ENCODE assay signal across 32 cellular contexts in genomic region chr16:1877804-1878203, GRCh38. TPM values are rescaled to one million over a fixed set of nuclear protein-coding genes. Genes with fewer than 3 reads are reported as not detected.
DNase-seq lines count a peak whose midpoint lies in the region; ATAC-seq and TF ChIP-seq lines count a peak whose summit lies in the region.
"Had no signal": no experiment of that assay in that cellular context is flagged by ENCODE, and none has a peak within 500 bp of the region (broad histone marks: within the 10 kb centered on the region; RNA-seq: fewer than 3 reads in every experiment).

No MANE protein-coding gene starts in this region.

- no peaks in the 10 kb centered on the region for H3K9me3 ChIP-seq in colonic mucosa
- H3K9me3 ChIP-seq: left ventricle myocardium inferior, upper lobe of left lung had no signal

- CTCF ChIA-PET in WTC11 (lab: Charles Lee) = interaction anchor here (2.1 kb wide), 1 partner anchor 46 kb away, joined by 6 read pairs; no protein-coding TSS in a partner anchor

- peaks cover 27% of the 10 kb centered on the region for H3K27me3 Mint-ChIP-seq in WTC11 (ENCODE audit: low read depth)

- intact Hi-C loops in colonic mucosa (cut with DNase I) = no loop called here

- ATAC-seq in HG03565 (IDR thresholded peaks at IDR 0.05; ENCODE audit: unreplicated experiment) = no peak
- ATAC-seq in WTC11 = no peak
- ATAC-seq: activated CD8-positive, alpha-beta T cell treated with anti-CD3 and anti-CD28 coated beads for 36 hours; right cardiac atrium; stimulated activated effector memory CD8-positive, alpha-beta T cell treated with anti-CD3 and anti-CD28 coated beads, Interleukin-12 subunit alpha, Interleukin-12 subunit beta, amount 100 ng/mL, for 72 hours had no signal

- H3K36me3 Mint-ChIP-seq in WTC11 = no peaks in the 10 kb centered on the region
- H3K36me3 Mint-ChIP-seq: activated naive CD8-positive, alpha-beta T cell treated with anti-CD3 and anti-CD28 coated beads, Interleukin-2, amount 10 ng/mL, durations not matched to agents 7 days and 5 days; immature natural killer cell; stimulated activated effector memory CD8-positive, alpha-beta T cell treated with anti-CD3 and anti-CD28 coated beads, Interleukin-12 subunit alpha, Interleukin-12 subunit beta, amount 100 ng/mL, for 72 hours had no signal

- no peaks in the 10 kb centered on the region for H3K27me3 ChIP-seq in colonic mucosa
- H3K27me3 ChIP-seq: upper lobe of left lung had no signal

- POLR2A ChIA-PET in WTC11 (lab: Charles Lee) = no interaction called here

- no peaks in the 10 kb centered on the region for H3K4me1 ChIP-seq in colonic mucosa
- H3K4me1 ChIP-seq: left ventricle myocardium inferior had no signal

- no peaks in the 10 kb centered on the region for H3K9me3 Mint-ChIP-seq in WTC11
- H3K9me3 Mint-ChIP-seq: activated CD8-positive, alpha-beta T cell treated with anti-CD3 and anti-CD28 coated beads for 36 hours; activated naive CD8-positive, alpha-beta T cell treated with anti-CD3 and anti-CD28 coated beads, Interleukin-2, amount 10 ng/mL, durations not matched to agents 7 days and 5 days; activated T-helper 2 cell treated with anti-CD3 and anti-CD28 coated beads, Interferon-gamma antibody, Interleukin-2, Interleukin-4, amounts not matched to agents 10 μg/mL and 5 μg/mL and 100 μg/mL, durations not matched to agents 14 hours and 24 hours and 36 hours; immature natural killer cell; stimulated activated effector memory CD8-positive, alpha-beta T cell treated with anti-CD3 and anti-CD28 coated beads, Interleukin-12 subunit alpha, Interleukin-12 subunit beta, amount 100 ng/mL, for 72 hours had no signal

- DNase-seq in activated effector memory CD4-positive, alpha-beta T cell treated with anti-CD3 and anti-CD28 coated beads, Interleukin-2, amount 50 U/mL, for 16 hours = peak; percentile 30
- DNase-seq in activated effector memory CD4-positive, alpha-beta T cell treated with Interleukin-2 at 50 U/mL for 16 hours = no peak
- DNase-seq in NCI-H2029 treated with DMSO at 0.1 percent for 48 hours (lab: John Stamatoyannopoulos, UW) (peak; percentile 45), colonic mucosa (peak; percentile 57), dedifferentiated amniotic fluid mesenchymal stem cell (ENCODE audit: extremely low spot score) (no peak), WTC11 (ENCODE audit: low spot score) (no peak)
- DNase-seq: activated CD8-positive, alpha-beta T cell treated with anti-CD3 and anti-CD28 coated beads for 36 hours; activated naive CD8-positive, alpha-beta T cell treated with anti-CD3 and anti-CD28 coated beads, Interleukin-2, amount 10 ng/mL, durations not matched to agents 7 days and 5 days; Calu3; central memory CD4-positive, alpha-beta T cell; dermis blood vessel endothelial cell; HCEC 1CT; immature natural killer cell; KG1; left ventricle myocardium inferior; mesendoderm; MM.1S; NCI-H1930; NCI-H510A treated with DMSO at 0.1 percent for 48 hours; posterior cingulate gyrus; right cardiac atrium; RPMI8226; stimulated activated CD4-positive, alpha-beta T cell treated with anti-CD3 and anti-CD28 coated beads, Interleukin-4, amount 100 ng/mL, for 24 hours; substantia nigra; upper lobe of left lung had no signal

- no peak overlapping the region for H3K4me3 Mint-ChIP-seq in WTC11
- H3K4me3 Mint-ChIP-seq: activated CD8-positive, alpha-beta T cell treated with anti-CD3 and anti-CD28 coated beads for 36 hours; activated naive CD8-positive, alpha-beta T cell treated with anti-CD3 and anti-CD28 coated beads, Interleukin-2, amount 10 ng/mL, durations not matched to agents 7 days and 5 days; immature natural killer cell; stimulated activated effector memory CD8-positive, alpha-beta T cell treated with anti-CD3 and anti-CD28 coated beads, Interleukin-12 subunit alpha, Interleukin-12 subunit beta, amount 100 ng/mL, for 72 hours had no signal

- TF ChIP-seq CTCF in colonic mucosa (IDR thresholded peaks at IDR 0.05) = no peak
- no peak for TF ChIP-seq CTCF in WTC11 (IDR thresholded peaks at IDR 0.05)

- no peak overlapping the region for H3K27ac ChIP-seq in colonic mucosa
- H3K27ac ChIP-seq: C4-2B, left ventricle myocardium inferior, upper lobe of left lung had no signal

- no peak overlapping the region for H3K4me3 ChIP-seq in colonic mucosa
- H3K4me3 ChIP-seq: left ventricle myocardium inferior, upper lobe of left lung had no signal

- H3K9ac ChIP-seq in colonic mucosa (ENCODE audit: low read depth in 2 of 2, low read length in 2 of 2) = no peak overlapping the region

- no peak overlapping the region for H3K27ac Mint-ChIP-seq in WTC11
- H3K27ac Mint-ChIP-seq: activated CD8-positive, alpha-beta T cell treated with anti-CD3 and anti-CD28 coated beads for 36 hours; activated naive CD8-positive, alpha-beta T cell treated with anti-CD3 and anti-CD28 coated beads, Interleukin-2, amount 10 ng/mL, durations not matched to agents 7 days and 5 days; activated T-helper 2 cell treated with anti-CD3 and anti-CD28 coated beads, Interferon-gamma antibody, Interleukin-2, Interleukin-4, amounts not matched to agents 10 μg/mL and 5 μg/mL and 100 μg/mL, durations not matched to agents 14 hours and 24 hours and 36 hours; immature natural killer cell; stimulated activated effector memory CD8-positive, alpha-beta T cell treated with anti-CD3 and anti-CD28 coated beads, Interleukin-12 subunit alpha, Interleukin-12 subunit beta, amount 100 ng/mL, for 72 hours had no signal

- no peaks in the 10 kb centered on the region for H3K36me3 ChIP-seq in colonic mucosa
- H3K36me3 ChIP-seq: left ventricle myocardium inferior, upper lobe of left lung had no signal

- no peaks in the 10 kb centered on the region for H3K4me1 Mint-ChIP-seq in WTC11
- H3K4me1 Mint-ChIP-seq: activated naive CD8-positive, alpha-beta T cell treated with anti-CD3 and anti-CD28 coated beads, Interleukin-2, amount 10 ng/mL, durations not matched to agents 7 days and 5 days; immature natural killer cell; stimulated activated effector memory CD8-positive, alpha-beta T cell treated with anti-CD3 and anti-CD28 coated beads, Interleukin-12 subunit alpha, Interleukin-12 subunit beta, amount 100 ng/mL, for 72 hours had no signal

TF ChIP-seq in WTC11, 78 proteins besides CTCF, POLR2A, EP300 and RAD21:
- TF ChIP-seq ELF4 (CRISPR knock-in tag; IDR thresholded peaks at IDR 0.05; ENCODE audit: low read depth) (no peak), EMX1 (CRISPR knock-in tag; IDR thresholded peaks at IDR 0.05) (no peak), ETV6 (CRISPR knock-in tag; IDR thresholded peaks at IDR 0.05) (no peak), ATF1 (CRISPR knock-in tag; IDR thresholded peaks at IDR 0.05) (no peak), ZNF671 (CRISPR knock-in tag; IDR thresholded peaks at IDR 0.05) (no peak), E2F5 (CRISPR knock-in tag; IDR thresholded peaks at IDR 0.05) (no peak), CREB1 (CRISPR knock-in tag; IDR thresholded peaks at IDR 0.05) (no peak), PRRX2 (CRISPR knock-in tag; IDR thresholded peaks at IDR 0.05) (no peak), GTF2I (CRISPR knock-in tag; conservative IDR thresholded peaks at IDR 0.05) (no peak), ESRRA (CRISPR knock-in tag; IDR thresholded peaks at IDR 0.05; ENCODE audit: borderline replicate concordance) (no peak), ATF3 (CRISPR knock-in tag; conservative IDR thresholded peaks at IDR 0.05) (no peak), SOX15 (CRISPR knock-in tag; IDR thresholded peaks at IDR 0.05) (no peak), ZNF121 (CRISPR knock-in tag; IDR thresholded peaks at IDR 0.05) (no peak)
TF ChIP-seq in WTC11: peak in this region for 0.

RNA-seq across cellular contexts. Expression of gene MEIOB, which starts 5.8 kb away (rescaled TPM):
- under 1 TPM in 1 of 2 donors, not detected in 1; 0.27 TPM for total RNA-seq in colonic mucosa
- total RNA-seq in WTC11 (2021) = 1.4 to 3.9 TPM (median 3.3 TPM) in 3 replicates
- total RNA-seq: activated naive CD8-positive, alpha-beta T cell treated with anti-CD3 and anti-CD28 coated beads, Interleukin-2, amount 10 ng/mL, durations not matched to agents 7 days and 5 days; activated T-helper 2 cell treated with anti-CD3 and anti-CD28 coated beads, Interferon-gamma antibody, Interleukin-2, Interleukin-4, amounts not matched to agents 10 μg/mL and 5 μg/mL and 100 μg/mL, durations not matched to agents 14 hours and 24 hours and 36 hours; Calu3; dermis blood vessel endothelial cell; left ventricle myocardium inferior; right cardiac atrium; T-helper 1 cell treated with Interleukin-12 subunit alpha and Interleukin-12 subunit beta and Interleukin-4 antibody, amounts not matched to agents 30 ng/mL and 1 ng/mL, for 36 hours had no signal

RNA-seq across cellular contexts. Expression of gene HS3ST6, which starts 40.4 kb away (rescaled TPM):
- under 1 TPM; 0.59 to 0.82 TPM for total RNA-seq in colonic mucosa
- 0.41 to 1.0 TPM (median 0.50 TPM) in 3 replicates for total RNA-seq in WTC11 (2021)
- total RNA-seq: activated CD8-positive, alpha-beta T cell treated with anti-CD3 and anti-CD28 coated beads for 36 hours; activated naive CD8-positive, alpha-beta T cell treated with anti-CD3 and anti-CD28 coated beads, Interleukin-2, amount 10 ng/mL, durations not matched to agents 7 days and 5 days; activated T-helper 2 cell treated with anti-CD3 and anti-CD28 coated beads, Interferon-gamma antibody, Interleukin-2, Interleukin-4, amounts not matched to agents 10 μg/mL and 5 μg/mL and 100 μg/mL, durations not matched to agents 14 hours and 24 hours and 36 hours; astrocyte; Calu3; dermis blood vessel endothelial cell; frontal cortex; left ventricle myocardium inferior; right cardiac atrium; T-helper 1 cell treated with Interleukin-12 subunit alpha and Interleukin-12 subunit beta and Interleukin-4 antibody, amounts not matched to agents 30 ng/mL and 1 ng/mL, for 36 hours had no signal

RNA-seq across cellular contexts. Expression of gene FAHD1, which starts 50.8 kb away (rescaled TPM):
- total RNA-seq in colonic mucosa (10 to 100 TPM; 55.5 to 73.9 TPM), WTC11 (2021) (14.3 to 19.5 TPM (median 19.4 TPM) in 3 replicates)

RNA-seq across cellular contexts. Expression of gene HAGH, which starts 51.2 kb away (rescaled TPM):
- total RNA-seq in colonic mucosa = 10 to 100 TPM; 61.9 to 64.7 TPM
- 36.0 to 43.1 TPM (median 38.2 TPM) in 3 replicates for total RNA-seq in WTC11 (2021)

Comparison
In these comparisons a context has a peak if more than half of its experiments do, and no peak if none do; other contexts are left out.
1. DNase-seq: peak in activated effector memory CD4-positive, alpha-beta T cell treated with anti-CD3 and anti-CD28 coated beads, Interleukin-2, amount 50 U/mL, for 16 hours (single experiment), NCI-H2029 treated with DMSO at 0.1 percent for 48 hours (single experiment) and colonic mucosa (single experiment); none in activated effector memory CD4-positive, alpha-beta T cell treated with Interleukin-2 at 50 U/mL for 16 hours (single experiment), dedifferentiated amniotic fluid mesenchymal stem cell (single experiment) and WTC11 (single experiment).